Comparison of ENCODE assay signal across 12 cellular contexts in genomic region chr12:14893471-14894250, GRCh38. TPM values are rescaled to one million over a fixed set of nuclear protein-coding genes. Genes with fewer than 3 reads are reported as not detected.
DNase-seq lines count a peak whose midpoint lies in the region; ATAC-seq and TF ChIP-seq lines count a peak whose summit lies in the region.
"Had no signal": no experiment of that assay in that cellular context is flagged by ENCODE, and none has a peak within 500 bp of the region (broad histone marks: within the 10 kb centered on the region; RNA-seq: fewer than 3 reads in every experiment).

No MANE protein-coding gene starts in this region.

- H3K27me3 ChIP-seq in heart left ventricle: no peaks in the 10 kb centered on the region
- H3K27me3 ChIP-seq in upper lobe of right lung: no peaks in the 10 kb centered on the region

- H3K4me1 ChIP-seq in heart left ventricle (peaks cover 0 to 46% (median 17%) of the 10 kb centered on the region in 12 donors), upper lobe of right lung (no peaks in the 10 kb centered on the region)

- no peaks in the 10 kb centered on the region for H3K36me3 ChIP-seq in heart left ventricle
- no peaks in the 10 kb centered on the region for H3K36me3 ChIP-seq in upper lobe of right lung

- H3K9me3 ChIP-seq in heart left ventricle (no peaks in the 10 kb centered on the region), upper lobe of right lung (no peaks in the 10 kb centered on the region)

- WGBS in heart left ventricle, 4 donors: 58 to 70% (median 63%) methylated on average over 5 of the region's 5 CpGs

- TF ChIP-seq POLR2A in heart left ventricle (IDR thresholded peaks at IDR 0.05): no peak

- TF ChIP-seq CTCF in brain (conservative IDR thresholded peaks at IDR 0.05) (no peak), heart left ventricle (IDR thresholded peaks at IDR 0.05) (peak in 1 of 12 donors; percentile 15), osteocyte (IDR thresholded peaks at IDR 0.05) (no peak), upper lobe of right lung (IDR thresholded peaks at IDR 0.05) (no peak)

- H3K27me3 Mint-ChIP-seq in brain: no peaks in the 10 kb centered on the region
- no peaks in the 10 kb centered on the region for H3K27me3 Mint-ChIP-seq in osteocyte (ENCODE audit: unreplicated experiment)
- no peaks in the 10 kb centered on the region for H3K27me3 Mint-ChIP-seq in activated CD4-positive, alpha-beta T cell treated with anti-CD3 and anti-CD28 coated beads for 36 hours
- H3K27me3 Mint-ChIP-seq: activated naive CD8-positive, alpha-beta T cell treated with anti-CD3 and anti-CD28 coated beads for 36 hours had no signal

- no peaks in the 10 kb centered on the region for H3K9me3 Mint-ChIP-seq in brain
- H3K9me3 Mint-ChIP-seq in osteocyte (ENCODE audit: unreplicated experiment): no peaks in the 10 kb centered on the region
- no peaks in the 10 kb centered on the region for H3K9me3 Mint-ChIP-seq in activated CD4-positive, alpha-beta T cell treated with anti-CD3 and anti-CD28 coated beads for 36 hours (ENCODE audit: low read depth)
- H3K9me3 Mint-ChIP-seq: activated naive CD8-positive, alpha-beta T cell treated with anti-CD3 and anti-CD28 coated beads for 36 hours; natural killer cell treated with Interleukin-12 subunit alpha and Interleukin-12 subunit beta and Interleukin-15 and Interleukin-18, amount 100 ng/mL, for 72 hours; stimulated activated naive B cell treated with anti-CD40 and anti-IgM and Interleukin-4, amounts not matched to agents 10 μg/mL and 1 μg/mL and 100 μg/mL, for 72 hours had no signal

- H3K4me1 Mint-ChIP-seq in brain (peaks cover 41% of the 10 kb centered on the region), osteocyte (ENCODE audit: unreplicated experiment) (peaks cover 28% of the 10 kb centered on the region)
- H3K4me1 Mint-ChIP-seq in activated CD4-positive, alpha-beta T cell treated with anti-CD3 and anti-CD28 coated beads for 36 hours: no peaks in the 10 kb centered on the region
- H3K4me1 Mint-ChIP-seq: activated naive CD8-positive, alpha-beta T cell treated with anti-CD3 and anti-CD28 coated beads for 36 hours; stimulated activated naive B cell treated with anti-CD40 and anti-IgM and Interleukin-4, amounts not matched to agents 10 μg/mL and 1 μg/mL and 100 μg/mL, for 72 hours had no signal

- CTCF ChIA-PET in activated CD4-positive, alpha-beta T cell treated with anti-CD3 and anti-CD28 coated beads for 36 hours (lab: Charles Lee): interaction anchor here (0.9 to 2.6 kb wide), 3 partner anchors 101 to 264 kb away, joined by 3 to 11 read pairs (median 6); no protein-coding TSS in a partner anchor

- POLR2A ChIA-PET in activated CD4-positive, alpha-beta T cell treated with anti-CD3 and anti-CD28 coated beads for 36 hours (lab: Charles Lee): interaction anchor here (0.7 kb wide), 1 partner anchor 839 kb away, joined by 4 read pairs; no protein-coding TSS in a partner anchor

- ATAC-seq in heart left ventricle (peak; percentile 70 to 84 (median 79)), upper lobe of right lung (no peak)
- ATAC-seq in activated CD4-positive, alpha-beta T cell treated with anti-CD3 and anti-CD28 coated beads for 36 hours: no peak
- ATAC-seq: natural killer cell treated with Interleukin-12 subunit alpha and Interleukin-12 subunit beta and Interleukin-15 and Interleukin-18, amount 100 ng/mL, for 72 hours; stimulated activated naive B cell treated with anti-CD40 and anti-IgM and Interleukin-4, amounts not matched to agents 10 μg/mL and 1 μg/mL and 100 μg/mL, for 72 hours had no signal

- H3K4me3 ChIP-seq in heart left ventricle (peak overlapping the region in 2 of 12 donors; percentile 12 to 17), upper lobe of right lung (no peak overlapping the region)

- H3K27ac ChIP-seq in heart left ventricle (peak overlapping the region; percentile 17 to 90 (median 74)), upper lobe of right lung (peak overlapping the region; percentile 74)

- DNase-seq in heart left ventricle (peak in 4 of 5 donors; percentile 32 to 60 (median 38)), osteocyte (ENCODE audit: extremely low spot score, unreplicated experiment) (no peak), upper lobe of right lung (no peak), DMS 273 treated with DMSO at 0.1 percent for 48 hours (lab: John Stamatoyannopoulos, UW) (no peak), NCI-H2171 (lab: John Stamatoyannopoulos, UW) (no peak)
- no peak for DNase-seq in activated CD4-positive, alpha-beta T cell treated with anti-CD3 and anti-CD28 coated beads for 36 hours
- DNase-seq: activated naive CD8-positive, alpha-beta T cell treated with anti-CD3 and anti-CD28 coated beads for 36 hours; COR-L47; stimulated activated naive B cell treated with anti-CD40 and anti-IgM and Interleukin-4, amounts not matched to agents 10 μg/mL and 1 μg/mL and 100 μg/mL, for 72 hours had no signal

- H3K36me3 Mint-ChIP-seq in brain: no peaks in the 10 kb centered on the region
- H3K36me3 Mint-ChIP-seq in osteocyte (ENCODE audit: unreplicated experiment): no peaks in the 10 kb centered on the region
- H3K36me3 Mint-ChIP-seq in activated CD4-positive, alpha-beta T cell treated with anti-CD3 and anti-CD28 coated beads for 36 hours (ENCODE audit: low read depth): no peaks in the 10 kb centered on the region
- H3K36me3 Mint-ChIP-seq: activated naive CD8-positive, alpha-beta T cell treated with anti-CD3 and anti-CD28 coated beads for 36 hours; natural killer cell treated with Interleukin-12 subunit alpha and Interleukin-12 subunit beta and Interleukin-15 and Interleukin-18, amount 100 ng/mL, for 72 hours; stimulated activated naive B cell treated with anti-CD40 and anti-IgM and Interleukin-4, amounts not matched to agents 10 μg/mL and 1 μg/mL and 100 μg/mL, for 72 hours had no signal

- intact Hi-C loops in heart left ventricle (cut with DNase I): loop anchor here in 5 of 10 donors (2.0 to 5.0 kb wide), 3 partner anchors 46 to 59 kb away; no protein-coding TSS in a partner anchor
- intact Hi-C loops in upper lobe of right lung (cut with DNase I): no loop called here
- intact Hi-C loops in activated CD4-positive, alpha-beta T cell treated with anti-CD3 and anti-CD28 coated beads for 36 hours (cut with DNase I, micrococcal nuclease): no loop called here

- peak overlapping the region in 1 of 5 experiments; percentile 58 for H3K4me3 Mint-ChIP-seq in brain
- no peak overlapping the region for H3K4me3 Mint-ChIP-seq in osteocyte (ENCODE audit: unreplicated experiment)
- H3K4me3 Mint-ChIP-seq in activated CD4-positive, alpha-beta T cell treated with anti-CD3 and anti-CD28 coated beads for 36 hours: no peak overlapping the region
- H3K4me3 Mint-ChIP-seq: activated naive CD8-positive, alpha-beta T cell treated with anti-CD3 and anti-CD28 coated beads for 36 hours; natural killer cell treated with Interleukin-12 subunit alpha and Interleukin-12 subunit beta and Interleukin-15 and Interleukin-18, amount 100 ng/mL, for 72 hours; stimulated activated naive B cell treated with anti-CD40 and anti-IgM and Interleukin-4, amounts not matched to agents 10 μg/mL and 1 μg/mL and 100 μg/mL, for 72 hours had no signal

- peak overlapping the region in 3 of 5 experiments; percentile 80 to 82 (median 81) for H3K27ac Mint-ChIP-seq in brain
- peak overlapping the region; percentile 86 for H3K27ac Mint-ChIP-seq in osteocyte (ENCODE audit: unreplicated experiment)
- no peak overlapping the region for H3K27ac Mint-ChIP-seq in activated CD4-positive, alpha-beta T cell treated with anti-CD3 and anti-CD28 coated beads for 36 hours
- H3K27ac Mint-ChIP-seq: activated naive CD8-positive, alpha-beta T cell treated with anti-CD3 and anti-CD28 coated beads for 36 hours; natural killer cell treated with Interleukin-12 subunit alpha and Interleukin-12 subunit beta and Interleukin-15 and Interleukin-18, amount 100 ng/mL, for 72 hours; stimulated activated naive B cell treated with anti-CD40 and anti-IgM and Interleukin-4, amounts not matched to agents 10 μg/mL and 1 μg/mL and 100 μg/mL, for 72 hours had no signal

RNA-seq across cellular contexts. Expression of gene MGP, which starts 8.0 kb away (rescaled TPM):
- polyA plus RNA-seq in brain (ENCODE audit: insufficient read depth, low read depth, low replicate concordance) (27.0 TPM), heart left ventricle (100 to 1,000 TPM; 142 to 336 TPM)
- total RNA-seq in heart left ventricle (100 to 1,000 TPM; 147 to 651 (median 255) TPM), osteocyte (74.1 and 92.6 TPM in 2 replicates), upper lobe of right lung (472 TPM)
- total RNA-seq in activated CD4-positive, alpha-beta T cell treated with anti-CD3 and anti-CD28 coated beads for 36 hours: not detected
- total RNA-seq: activated CD8-positive, alpha-beta memory T cell treated with anti-CD3 and anti-CD28 coated beads for 36 hours; activated naive CD8-positive, alpha-beta T cell treated with anti-CD3 and anti-CD28 coated beads for 36 hours; natural killer cell treated with Interleukin-12 subunit alpha and Interleukin-12 subunit beta and Interleukin-15 and Interleukin-18, amount 100 ng/mL, for 72 hours had no signal

RNA-seq across cellular contexts. Expression of gene ERP27, which starts 44.7 kb away (rescaled TPM):
- polyA plus RNA-seq in brain (ENCODE audit: insufficient read depth, low read depth, low replicate concordance) (not detected), heart left ventricle (under 1 TPM; 0.12 to 0.15 TPM)
- total RNA-seq in heart left ventricle (under 1 TPM in 7 of 9 donors, not detected in 2; 0.14 to 0.93 (median 0.24) TPM), osteocyte (0.50 and 0.70 TPM in 2 replicates), upper lobe of right lung (9.7 TPM)
- 1 to 10 TPM; 1.7 to 2.0 TPM for total RNA-seq in activated CD4-positive, alpha-beta T cell treated with anti-CD3 and anti-CD28 coated beads for 36 hours

RNA-seq across cellular contexts. Expression of gene ART4, which starts 50.3 kb away (rescaled TPM):
- polyA plus RNA-seq in brain (ENCODE audit: insufficient read depth, low read depth, low replicate concordance) (not detected), heart left ventricle (1 to 10 TPM; 1.3 to 2.2 TPM)
- total RNA-seq in heart left ventricle (1 to 10 TPM in 8 of 9 donors, under 1 TPM in 1; 0.44 to 5.9 (median 2.8) TPM), osteocyte (not detected in 2 replicates), upper lobe of right lung (5.7 TPM)
- not detected for total RNA-seq in activated CD4-positive, alpha-beta T cell treated with anti-CD3 and anti-CD28 coated beads for 36 hours
- total RNA-seq: activated CD8-positive, alpha-beta memory T cell treated with anti-CD3 and anti-CD28 coated beads for 36 hours; activated naive CD8-positive, alpha-beta T cell treated with anti-CD3 and anti-CD28 coated beads for 36 hours; natural killer cell treated with Interleukin-12 subunit alpha and Interleukin-12 subunit beta and Interleukin-15 and Interleukin-18, amount 100 ng/mL, for 72 hours had no signal

Comparison
In these comparisons a context has a peak if more than half of its experiments do, and no peak if none do; other contexts are left out.
1. ATAC-seq: peak in heart left ventricle (4 of 4); none in upper lobe of right lung (single experiment) and activated CD4-positive, alpha-beta T cell treated with anti-CD3 and anti-CD28 coated beads for 36 hours (single experiment).
2. DNase-seq: peak in heart left ventricle (4 of 5); none in osteocyte (single experiment), upper lobe of right lung (single experiment), DMS 273 treated with DMSO at 0.1 percent for 48 hours (single experiment), NCI-H2171 (single experiment) and activated CD4-positive, alpha-beta T cell treated with anti-CD3 and anti-CD28 coated beads for 36 hours (single experiment).
3. RNA of gene MGP, which starts 8.0 kb away (total RNA-seq): 472 TPM in upper lobe of right lung (single experiment), 147 to 651 TPM in heart left ventricle and 74.1 to 92.6 TPM in osteocyte; not detected in activated CD4-positive, alpha-beta T cell treated with anti-CD3 and anti-CD28 coated beads for 36 hours; every median in the first group is over 10 times any median in the second.